Comparison of ENCODE assay signal across 8 cellular contexts in genomic region chr11:107457205-107457557, GRCh38. TPM values are rescaled to one million over a fixed set of nuclear protein-coding genes. Genes with fewer than 3 reads are reported as not detected.
DNase-seq lines count a peak whose midpoint lies in the region; ATAC-seq and TF ChIP-seq lines count a peak whose summit lies in the region.

No MANE protein-coding gene starts in this region.

- H3K36me3 ChIP-seq in right atrium auricular region = peaks cover 20% of the 10 kb centered on the region

- H3K9me3 Mint-ChIP-seq in activated T-helper 2 cell treated with anti-CD3 and anti-CD28 coated beads, Interferon-gamma antibody, Interleukin-2, Interleukin-4, amounts not matched to agents 10 μg/mL and 5 μg/mL and 100 μg/mL, durations not matched to agents 14 hours and 24 hours and 36 hours = no peaks in the 10 kb centered on the region

- no peaks in the 10 kb centered on the region for H3K9me3 ChIP-seq in right atrium auricular region

- H3K36me3 Mint-ChIP-seq in activated T-helper 2 cell treated with anti-CD3 and anti-CD28 coated beads, Interferon-gamma antibody, Interleukin-2, Interleukin-4, amounts not matched to agents 10 μg/mL and 5 μg/mL and 100 μg/mL, durations not matched to agents 14 hours and 24 hours and 36 hours (ENCODE audit: low read depth) = peaks cover 16% of the 10 kb centered on the region

- DNase-seq in GM03348 (ENCODE audit: low spot score) (peak; percentile 6), HPDE6-E6E7 (ENCODE audit: extremely low spot score) (peak; percentile 20), right atrium auricular region (ENCODE audit: low spot score) (no peak), skeletal muscle cell (ENCODE audit: low read depth) (no peak), pons (ENCODE audit: low spot score) (no peak)
- DNase-seq in activated T-helper 2 cell treated with anti-CD3 and anti-CD28 coated beads, Interferon-gamma antibody, Interleukin-2, Interleukin-4, amounts not matched to agents 10 μg/mL and 5 μg/mL and 100 μg/mL, durations not matched to agents 14 hours and 24 hours and 36 hours (ENCODE audit: low spot score) = no peak
- DNase-seq in effector CD4-positive, alpha-beta T cell = no peak

- peak overlapping the region; percentile 62 to 84 for H3K27ac ChIP-seq in right atrium auricular region

- no peak for TF ChIP-seq CTCF in right atrium auricular region (IDR thresholded peaks at IDR 0.05)

- peak overlapping the region; percentile 87 for H3K27ac Mint-ChIP-seq in activated T-helper 2 cell treated with anti-CD3 and anti-CD28 coated beads, Interferon-gamma antibody, Interleukin-2, Interleukin-4, amounts not matched to agents 10 μg/mL and 5 μg/mL and 100 μg/mL, durations not matched to agents 14 hours and 24 hours and 36 hours

- H3K4me3 Mint-ChIP-seq in activated T-helper 2 cell treated with anti-CD3 and anti-CD28 coated beads, Interferon-gamma antibody, Interleukin-2, Interleukin-4, amounts not matched to agents 10 μg/mL and 5 μg/mL and 100 μg/mL, durations not matched to agents 14 hours and 24 hours and 36 hours (ENCODE audit: low read depth) = peak overlapping the region; percentile 93

- intact Hi-C loops in activated T-helper 2 cell treated with anti-CD3 and anti-CD28 coated beads, Interferon-gamma antibody, Interleukin-2, Interleukin-4, amounts not matched to agents 10 μg/mL and 5 μg/mL and 100 μg/mL, durations not matched to agents 14 hours and 24 hours and 36 hours (cut with micrococcal nuclease) = loop anchor here (1.0 to 2.0 kb wide), 2 partner anchors 108 to 401 kb away; partner anchors contain the start of genes ALKBH8 and SLC35F2

- peaks cover 0 to 16% of the 10 kb centered on the region in 2 donors for H3K4me1 ChIP-seq in right atrium auricular region

- peak; percentile 42 for ATAC-seq in GM21423 (IDR thresholded peaks at IDR 0.05; ENCODE audit: unreplicated experiment)

- peaks cover 19% of the 10 kb centered on the region for H3K4me1 Mint-ChIP-seq in activated T-helper 2 cell treated with anti-CD3 and anti-CD28 coated beads, Interferon-gamma antibody, Interleukin-2, Interleukin-4, amounts not matched to agents 10 μg/mL and 5 μg/mL and 100 μg/mL, durations not matched to agents 14 hours and 24 hours and 36 hours (ENCODE audit: low read depth)

- peak overlapping the region; percentile 61 to 83 for H3K4me3 ChIP-seq in right atrium auricular region
- H3K4me3 ChIP-seq in skeletal muscle cell (ENCODE audit: low read depth, low read length) = peak overlapping the region; percentile 88

- H3K27me3 ChIP-seq in right atrium auricular region = no peaks in the 10 kb centered on the region

- H3K27me3 Mint-ChIP-seq in activated T-helper 2 cell treated with anti-CD3 and anti-CD28 coated beads, Interferon-gamma antibody, Interleukin-2, Interleukin-4, amounts not matched to agents 10 μg/mL and 5 μg/mL and 100 μg/mL, durations not matched to agents 14 hours and 24 hours and 36 hours (ENCODE audit: low read depth) = no peaks in the 10 kb centered on the region

RNA-seq across cellular contexts. Expression of gene CWF19L2, which starts 0.4 kb away (rescaled TPM):
- 14.6 and 14.8 TPM in 2 replicates for total RNA-seq in activated T-helper 2 cell treated with anti-CD3 and anti-CD28 coated beads, Interferon-gamma antibody, Interleukin-2, Interleukin-4, amounts not matched to agents 10 μg/mL and 5 μg/mL and 100 μg/mL, durations not matched to agents 14 hours and 24 hours and 36 hours
- 1 to 10 TPM; 6.6 to 7.4 TPM for total RNA-seq in right atrium auricular region

Comparison
In these comparisons a context has a peak if more than half of its experiments do, and no peak if none do; other contexts are left out.
1. DNase-seq: peak in GM03348 (single experiment) and HPDE6-E6E7 (single experiment); none in activated T-helper 2 cell treated with anti-CD3 and anti-CD28 coated beads, Interferon-gamma antibody, Interleukin-2, Interleukin-4, amounts not matched to agents 10 μg/mL and 5 μg/mL and 100 μg/mL, durations not matched to agents 14 hours and 24 hours and 36 hours (single experiment), right atrium auricular region (single experiment), skeletal muscle cell (single experiment), pons (single experiment) and effector CD4-positive, alpha-beta T cell (single experiment).